ENCODE assay signal across 8 cellular contexts in the genomic region with DNA sequence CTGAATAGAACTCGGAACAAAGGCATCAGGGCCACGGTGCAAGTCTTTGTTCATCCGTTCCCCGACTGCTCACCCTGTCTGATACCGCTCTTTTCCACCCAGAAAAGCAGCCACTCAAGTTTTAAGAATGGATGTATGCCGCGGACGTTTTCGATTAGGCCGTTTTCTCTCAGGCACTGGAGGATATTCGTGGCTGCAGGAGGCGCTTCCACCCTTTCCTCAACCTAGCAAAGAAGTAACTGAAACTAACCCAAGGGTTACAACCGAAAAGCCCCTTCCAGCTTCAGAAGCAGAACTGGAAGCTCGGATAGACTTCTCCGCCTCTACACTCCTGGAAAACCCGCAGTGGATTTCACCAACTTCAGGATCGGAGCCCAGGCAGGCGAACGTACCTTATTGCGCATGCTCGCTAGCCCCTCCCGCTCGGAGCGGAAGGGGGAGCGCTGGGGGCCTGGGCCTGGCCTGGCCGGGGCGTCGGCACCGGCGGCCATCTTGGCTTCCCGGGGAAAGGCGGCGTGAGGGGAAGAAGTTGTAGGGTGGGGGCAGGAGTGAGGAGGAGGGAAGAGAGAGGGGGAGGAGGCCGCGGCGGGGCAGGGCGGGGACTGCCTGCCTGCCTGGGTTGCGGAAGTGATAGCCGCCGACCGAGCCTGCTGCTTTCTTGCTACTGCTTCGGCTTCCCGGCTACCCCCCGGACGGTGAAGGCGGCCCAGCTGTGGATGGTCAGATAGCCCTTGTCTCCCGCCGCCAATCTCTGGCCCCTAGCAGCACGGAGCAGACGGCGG. TPM values are rescaled to one million over a fixed set of nuclear protein-coding genes. Genes with fewer than 3 reads are reported as not detected.
DNase-seq lines count a peak whose midpoint lies in the region; ATAC-seq and TF ChIP-seq lines count a peak whose summit lies in the region.

A gene (plus strand): TSS at position 619 of the 782 bp plus-strand sequence. CDS start 191 bp downstream, outside the sequence.

- no peaks in the 10 kb centered on the region for H3K27me3 ChIP-seq in left ventricle myocardium inferior (ENCODE audit: low read depth)

- peak; percentile 63 for ATAC-seq in GM18498 (IDR thresholded peaks at IDR 0.05; ENCODE audit: unreplicated experiment)
- peak; percentile 40 for ATAC-seq in HG02938 (IDR thresholded peaks at IDR 0.05; ENCODE audit: unreplicated experiment)

- H3K36me3 ChIP-seq in left ventricle myocardium inferior = no peaks in the 10 kb centered on the region

- DNase-seq in NCI-H187 (lab: John Stamatoyannopoulos, UW) (peak; percentile 89 to 90), T-helper 2 cell (peak; percentile 93 to 99 (median 97)), left ventricle myocardium inferior (peak; percentile 97), progenitor cell of endocrine pancreas (ENCODE audit: low spot score, unreplicated experiment) (peak; percentile 99), ureter (ENCODE audit: low spot score) (peak; percentile 99)

- peaks cover 46% of the 10 kb centered on the region for H3K4me1 Mint-ChIP-seq in progenitor cell of endocrine pancreas (ENCODE audit: low read depth)

- TF ChIP-seq CTCF in left ventricle myocardium inferior (IDR thresholded peaks at IDR 0.05; ENCODE audit: borderline replicate concordance) = no peak
- no peak for TF ChIP-seq CTCF in progenitor cell of endocrine pancreas (IDR thresholded peaks at IDR 0.05; ENCODE audit: unreplicated experiment)

- no peaks in the 10 kb centered on the region for H3K9me3 ChIP-seq in left ventricle myocardium inferior (replicated peaks)

- peak within 1 kb of the TSS; percentile 95 for H3K4me3 ChIP-seq in left ventricle myocardium inferior

- peak within 1 kb of the TSS; percentile 96 for H3K4me3 Mint-ChIP-seq in progenitor cell of endocrine pancreas (ENCODE audit: low read depth)

- H3K36me3 Mint-ChIP-seq in progenitor cell of endocrine pancreas (ENCODE audit: insufficient read depth) = peaks cover 4% of the 10 kb centered on the region

- H3K27me3 Mint-ChIP-seq in progenitor cell of endocrine pancreas = no peaks in the 10 kb centered on the region

- H3K9me3 Mint-ChIP-seq in progenitor cell of endocrine pancreas (ENCODE audit: low read depth) = no peaks in the 10 kb centered on the region

- H3K27ac Mint-ChIP-seq in progenitor cell of endocrine pancreas = peak within 1 kb of the TSS; percentile 100

- intact Hi-C loops in left ventricle myocardium inferior (cut with micrococcal nuclease) = loop anchor here (10.0 kb wide), 1 partner anchor 135 kb away; a partner anchor contains a TSS

- H3K4me1 ChIP-seq in left ventricle myocardium inferior = peaks cover 79% of the 10 kb centered on the region

- H3K27ac ChIP-seq in angular gyrus (ENCODE audit: low read depth, low read length) (peak within 1 kb of the TSS; percentile 88), left ventricle myocardium inferior (replicated peaks) (peak within 1 kb of the TSS; percentile 97)

RNA-seq across cellular contexts. Expression of the gene that starts here (rescaled TPM):
- total RNA-seq in left ventricle myocardium inferior = 108 TPM
- total RNA-seq in progenitor cell of endocrine pancreas = 156 and 170 TPM in 2 replicates
- total RNA-seq in ureter = 221 TPM

Comparison
In these comparisons a context has a peak if more than half of its experiments do, and no peak if none do; other contexts are left out.
1. Peak in every context shown above with its lines: DNase-seq, ATAC-seq, H3K4me3 ChIP-seq and H3K27ac ChIP-seq.